In genomic region chr18:62326646-62327348, GRCh38 we compare ENCODE assay signal across 11 cellular contexts. TPM values are rescaled to one million over a fixed set of nuclear protein-coding genes. Genes with fewer than 3 reads are reported as not detected.
A peak's percentile ranks its signal among the peaks of the same experiment; 100 is the strongest.
DNase-seq lines count a peak whose midpoint lies in the region; ATAC-seq, FAIRE-seq and TF ChIP-seq lines count a peak whose summit lies in the region.
"Had no signal": no experiment of that assay in that cellular context is flagged by ENCODE, and none has a peak within 500 bp of the region (broad histone marks: within the 10 kb centered on the region; RNA-seq: fewer than 3 reads in every experiment).

No MANE protein-coding gene starts in this region.

- H3K27ac ChIP-seq in dorsolateral prefrontal cortex (no peak overlapping the region), pancreas (no peak overlapping the region)

- H3K36me3 ChIP-seq in pancreas, result no peaks in the 10 kb centered on the region
- H3K36me3 ChIP-seq: sigmoid colon had no signal

- DNase-seq in NCI-H82 (lab: John Stamatoyannopoulos, UW) (peak; percentile 7), NCI-H82 treated with DMSO at 0.1 percent for 48 hours (lab: John Stamatoyannopoulos, UW; ENCODE audit: unreplicated experiment) (no peak), NCI-H69 (lab: John Stamatoyannopoulos, UW) (peak; percentile 59), dorsolateral prefrontal cortex (no peak), natural killer cell (no peak), NCI-H1694 treated with DMSO at 0.1 percent for 48 hours (lab: John Stamatoyannopoulos, UW) (no peak), pancreas (no peak), GM19239 (ENCODE audit: insufficient read length, low spot score) (no peak)
- DNase-seq: 8988T, sigmoid colon had no signal

- WGBS in pancreas, 2 donors, result 38 to 48% methylated on average over 12 of the region's 12 CpGs

- peak overlapping the region; percentile 83 for H3K4me3 Mint-ChIP-seq in natural killer cell

- H3K27me3 ChIP-seq in dorsolateral prefrontal cortex, result peaks cover 0 to 71% (median 36%) of the 10 kb centered on the region in 45 donors
- peaks cover 0 to 7% (median 0%) of the 10 kb centered on the region in 4 donors for H3K27me3 ChIP-seq in pancreas

- H3K4me1 ChIP-seq in pancreas, result peaks cover 0 to 26% (median 0%) of the 10 kb centered on the region in 3 donors

- H3K27ac Mint-ChIP-seq in natural killer cell, result peak overlapping the region; percentile 17 to 68

- H3K9me3 ChIP-seq in pancreas, result no peaks in the 10 kb centered on the region
- H3K9me3 ChIP-seq: sigmoid colon had no signal

- TF ChIP-seq CTCF in dorsolateral prefrontal cortex (IDR thresholded peaks at IDR 0.05 in 54 of 56, conservative IDR thresholded peaks at IDR 0.05 in 2 of 56; ENCODE audit: low read depth in 1 of 56, partially characterized antibody in 56 of 56) (no peak), natural killer cell (IDR thresholded peaks at IDR 0.05) (no peak), pancreas (IDR thresholded peaks at IDR 0.05) (no peak)

- ATAC-seq in natural killer cell (no peak), pancreas (no peak)

- FAIRE-seq in pancreas (lab: Jason Lieb, UNC), result no peak
- no peak for FAIRE-seq in GM19239 (lab: Jason Lieb, UNC)
- FAIRE-seq: astrocyte had no signal

- intact Hi-C loops in dorsolateral prefrontal cortex (cut with DNase I), result no loop called here
- intact Hi-C loops in natural killer cell (cut with micrococcal nuclease), result no loop called here
- intact Hi-C loops in pancreas (cut with DNase I), result no loop called here

- H3K27me3 Mint-ChIP-seq in natural killer cell (ENCODE audit: low read depth in 2 of 2), result peaks cover 51% of the 10 kb centered on the region in 2 donors

- no peaks in the 10 kb centered on the region for H3K36me3 Mint-ChIP-seq in natural killer cell

- H3K4me1 Mint-ChIP-seq in natural killer cell, result peaks cover 51 to 60% of the 10 kb centered on the region in 2 donors

- H3K9me3 Mint-ChIP-seq in natural killer cell, result no peaks in the 10 kb centered on the region

- peak overlapping the region in 50 of 59 donors; percentile 32 to 82 (median 64) for H3K4me3 ChIP-seq in dorsolateral prefrontal cortex
- H3K4me3 ChIP-seq in pancreas, result peak overlapping the region in 2 of 4 donors; percentile 26 to 43

RNA-seq across cellular contexts. Expression of gene TNFRSF11A, which starts 1.7 kb away (rescaled TPM):
- 10 to 100 TPM in 6 of 120 experiments, 1 to 10 TPM in 113, under 1 TPM in 1; 0.77 to 12.0 (median 5.9) TPM for total RNA-seq in dorsolateral prefrontal cortex
- total RNA-seq in natural killer cell, result 10 to 100 TPM in 1 of 3 donors, 1 to 10 TPM in 2; 6.9 to 10.9 (median 8.8) TPM
- total RNA-seq in pancreas, result 1 to 10 TPM in 5 of 6 donors, under 1 TPM in 1; 0.98 to 6.2 (median 3.7) TPM
- 1 to 10 TPM in 1 of 2 donors, under 1 TPM in 1; 0.80 to 3.2 TPM for polyA plus RNA-seq in pancreas

Comparison
In these comparisons a context has a peak if more than half of its experiments do, and no peak if none do; other contexts are left out.
1. DNase-seq: peak in NCI-H82 (single experiment) and NCI-H69 (single experiment); none in NCI-H82 treated with DMSO at 0.1 percent for 48 hours (single experiment), dorsolateral prefrontal cortex (0 of 10), natural killer cell (single experiment), NCI-H1694 treated with DMSO at 0.1 percent for 48 hours (single experiment), pancreas (0 of 6) and GM19239 (single experiment).